ENCODE assay signal across 1 cellular context in the genomic region with DNA sequence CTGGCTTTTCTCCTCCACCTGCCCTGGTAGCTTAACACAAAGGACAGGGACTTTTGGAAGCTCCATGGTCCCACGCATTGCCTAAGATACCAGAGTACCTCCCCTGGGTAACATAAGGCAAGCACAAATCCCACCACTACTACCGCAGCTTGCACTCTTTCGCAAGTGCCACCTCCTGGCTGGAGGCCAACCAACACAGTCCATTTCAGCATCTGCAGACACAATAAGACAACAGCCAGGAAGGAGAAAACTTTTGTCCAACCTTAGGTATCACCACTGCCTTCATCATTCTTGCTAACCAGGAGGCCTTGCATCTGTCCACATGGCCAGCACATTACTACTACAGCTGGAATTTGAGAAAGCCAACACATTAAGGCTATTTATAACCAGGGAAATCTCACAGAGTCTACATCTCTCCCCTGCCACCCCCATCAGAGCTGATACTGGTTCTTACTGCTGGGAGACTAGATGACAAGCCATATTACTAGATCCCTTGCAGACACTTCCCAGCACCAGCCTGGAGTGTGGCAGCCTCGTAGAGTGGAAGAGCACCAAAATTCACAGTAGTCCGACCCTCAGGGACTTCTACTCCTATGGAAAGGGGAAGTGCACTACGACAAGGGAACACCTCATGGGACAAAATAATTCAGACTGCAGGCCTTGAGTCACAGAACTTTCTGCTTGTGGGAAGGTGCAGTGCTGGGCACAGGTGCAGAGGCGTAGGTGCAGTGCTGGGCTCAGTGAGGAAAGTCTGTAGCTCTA.
TF ChIP-seq lines count a peak whose summit lies in the region.

No MANE protein-coding gene starts in this region.

TF ChIP-seq in GM23338, 12 proteins besides CTCF, POLR2A, EP300 and RAD21:
- TF ChIP-seq, protein P1, sequence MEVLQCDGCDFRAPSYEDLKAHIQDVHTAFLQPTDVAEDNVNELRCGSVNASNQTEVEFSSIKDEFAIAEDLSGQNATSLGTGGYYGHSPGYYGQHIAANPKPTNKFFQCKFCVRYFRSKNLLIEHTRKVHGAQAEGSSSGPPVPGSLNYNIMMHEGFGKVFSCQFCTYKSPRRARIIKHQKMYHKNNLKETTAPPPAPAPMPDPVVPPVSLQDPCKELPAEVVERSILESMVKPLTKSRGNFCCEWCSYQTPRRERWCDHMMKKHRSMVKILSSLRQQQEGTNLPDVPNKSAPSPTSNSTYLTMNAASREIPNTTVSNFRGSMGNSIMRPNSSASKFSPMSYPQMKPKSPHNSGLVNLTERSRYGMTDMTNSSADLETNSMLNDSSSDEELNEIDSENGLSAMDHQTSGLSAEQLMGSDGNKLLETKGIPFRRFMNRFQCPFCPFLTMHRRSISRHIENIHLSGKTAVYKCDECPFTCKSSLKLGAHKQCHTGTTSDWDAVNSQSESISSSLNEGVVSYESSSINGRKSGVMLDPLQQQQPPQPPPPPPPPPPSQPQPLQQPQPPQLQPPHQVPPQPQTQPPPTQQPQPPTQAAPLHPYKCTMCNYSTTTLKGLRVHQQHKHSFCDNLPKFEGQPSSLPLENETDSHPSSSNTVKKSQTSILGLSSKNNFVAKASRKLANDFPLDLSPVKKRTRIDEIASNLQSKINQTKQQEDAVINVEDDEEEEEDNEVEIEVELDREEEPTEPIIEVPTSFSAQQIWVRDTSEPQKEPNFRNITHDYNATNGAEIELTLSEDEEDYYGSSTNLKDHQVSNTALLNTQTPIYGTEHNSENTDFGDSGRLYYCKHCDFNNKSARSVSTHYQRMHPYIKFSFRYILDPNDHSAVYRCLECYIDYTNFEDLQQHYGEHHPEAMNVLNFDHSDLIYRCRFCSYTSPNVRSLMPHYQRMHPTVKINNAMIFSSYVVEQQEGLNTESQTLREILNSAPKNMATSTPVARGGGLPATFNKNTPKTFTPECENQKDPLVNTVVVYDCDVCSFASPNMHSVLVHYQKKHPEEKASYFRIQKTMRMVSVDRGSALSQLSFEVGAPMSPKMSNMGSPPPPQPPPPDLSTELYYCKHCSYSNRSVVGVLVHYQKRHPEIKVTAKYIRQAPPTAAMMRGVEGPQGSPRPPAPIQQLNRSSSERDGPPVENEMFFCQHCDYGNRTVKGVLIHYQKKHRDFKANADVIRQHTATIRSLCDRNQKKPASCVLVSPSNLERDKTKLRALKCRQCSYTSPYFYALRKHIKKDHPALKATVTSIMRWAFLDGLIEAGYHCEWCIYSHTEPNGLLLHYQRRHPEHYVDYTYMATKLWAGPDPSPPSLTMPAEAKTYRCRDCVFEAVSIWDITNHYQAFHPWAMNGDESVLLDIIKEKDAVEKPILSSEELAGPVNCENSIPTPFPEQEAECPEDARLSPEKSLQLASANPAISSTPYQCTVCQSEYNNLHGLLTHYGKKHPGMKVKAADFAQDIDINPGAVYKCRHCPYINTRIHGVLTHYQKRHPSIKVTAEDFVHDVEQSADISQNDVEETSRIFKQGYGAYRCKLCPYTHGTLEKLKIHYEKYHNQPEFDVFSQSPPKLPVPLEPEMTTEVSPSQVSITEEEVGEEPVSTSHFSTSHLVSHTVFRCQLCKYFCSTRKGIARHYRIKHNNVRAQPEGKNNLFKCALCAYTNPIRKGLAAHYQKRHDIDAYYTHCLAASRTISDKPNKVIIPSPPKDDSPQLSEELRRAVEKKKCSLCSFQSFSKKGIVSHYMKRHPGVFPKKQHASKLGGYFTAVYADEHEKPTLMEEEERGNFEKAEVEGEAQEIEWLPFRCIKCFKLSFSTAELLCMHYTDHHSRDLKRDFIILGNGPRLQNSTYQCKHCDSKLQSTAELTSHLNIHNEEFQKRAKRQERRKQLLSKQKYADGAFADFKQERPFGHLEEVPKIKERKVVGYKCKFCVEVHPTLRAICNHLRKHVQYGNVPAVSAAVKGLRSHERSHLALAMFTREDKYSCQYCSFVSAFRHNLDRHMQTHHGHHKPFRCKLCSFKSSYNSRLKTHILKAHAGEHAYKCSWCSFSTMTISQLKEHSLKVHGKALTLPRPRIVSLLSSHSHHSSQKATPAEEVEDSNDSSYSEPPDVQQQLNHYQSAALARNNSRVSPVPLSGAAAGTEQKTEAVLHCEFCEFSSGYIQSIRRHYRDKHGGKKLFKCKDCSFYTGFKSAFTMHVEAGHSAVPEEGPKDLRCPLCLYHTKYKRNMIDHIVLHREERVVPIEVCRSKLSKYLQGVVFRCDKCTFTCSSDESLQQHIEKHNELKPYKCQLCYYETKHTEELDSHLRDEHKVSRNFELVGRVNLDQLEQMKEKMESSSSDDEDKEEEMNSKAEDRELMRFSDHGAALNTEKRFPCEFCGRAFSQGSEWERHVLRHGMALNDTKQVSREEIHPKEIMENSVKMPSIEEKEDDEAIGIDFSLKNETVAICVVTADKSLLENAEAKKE (CRISPR knock-in tag; IDR thresholded peaks at IDR 0.05): no peak
- TF ChIP-seq NANOG (IDR thresholded peaks at IDR 0.05; ENCODE audit: borderline replicate concordance) (no peak), STAT1 (IDR thresholded peaks at IDR 0.05; ENCODE audit: unreplicated experiment) (no peak), ZNF114 (CRISPR knock-in tag; IDR thresholded peaks at IDR 0.05) (no peak)
